ENCODE assay signal across 14 cellular contexts in the genomic region with DNA sequence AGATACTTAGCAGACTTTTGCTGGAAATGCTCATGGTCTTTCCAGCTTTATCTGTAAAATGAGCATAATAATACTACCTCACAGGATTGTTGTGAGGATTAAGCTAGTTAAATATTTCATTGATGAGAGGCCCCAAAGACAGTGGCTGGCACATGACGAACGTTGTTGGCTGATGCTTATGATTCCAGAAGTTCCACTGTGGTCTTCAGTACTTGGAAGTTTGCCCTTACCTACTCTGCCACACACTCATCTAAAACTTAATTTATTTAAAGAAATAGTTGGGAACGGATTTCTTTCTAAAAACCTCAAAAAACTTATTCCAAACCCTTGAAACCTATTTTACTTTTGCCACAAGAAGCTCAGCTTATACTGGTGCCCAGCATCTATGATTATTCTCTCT.
DNase-seq lines count a peak whose midpoint lies in the region; ATAC-seq and TF ChIP-seq lines count a peak whose summit lies in the region.
"Had no signal": no experiment of that assay in that cellular context is flagged by ENCODE, and none has a peak within 500 bp of the region (broad histone marks: within the 10 kb centered on the region; RNA-seq: fewer than 3 reads in every experiment).

No MANE protein-coding gene starts in this region.

- peaks cover 42 to 71% (median 48%) of the 10 kb centered on the region in 3 donors for H3K4me1 ChIP-seq in gastroesophageal sphincter
- peaks cover 26 to 42% of the 10 kb centered on the region in 2 donors for H3K4me1 ChIP-seq in left lung

- H3K36me3 ChIP-seq in gastroesophageal sphincter (peaks cover 0 to 5% of the 10 kb centered on the region in 2 donors), left lung (no peaks in the 10 kb centered on the region)

- H3K27ac ChIP-seq in gastroesophageal sphincter, result peak overlapping the region; percentile 89 to 98 (median 91)
- peak overlapping the region in 12 of 21 experiments; percentile 6 to 76 (median 21) for H3K27ac ChIP-seq in skin epidermis
- H3K27ac ChIP-seq in left lung, result peak overlapping the region in 1 of 2 donors; percentile 81

- H3K27me3 Mint-ChIP-seq in activated naive CD8-positive, alpha-beta T cell treated with anti-CD3 and anti-CD28 coated beads, Interleukin-2, amount 50 U/mL, for 24 hours, result no peaks in the 10 kb centered on the region
- H3K27me3 Mint-ChIP-seq in activated CD4-positive, alpha-beta T cell treated with anti-CD3 and anti-CD28 coated beads for 36 hours, result peaks cover 8% of the 10 kb centered on the region
- H3K27me3 Mint-ChIP-seq: effector memory CD8-positive, alpha-beta T cell; stimulated activated naive CD8-positive, alpha-beta T cell treated with anti-CD3 and anti-CD28 coated beads, Interleukin-15, amount 100 ng/mL, for 72 hours had no signal

- H3K4me1 Mint-ChIP-seq in activated naive CD8-positive, alpha-beta T cell treated with anti-CD3 and anti-CD28 coated beads, Interleukin-2, amount 50 U/mL, for 24 hours, result peaks cover 94% of the 10 kb centered on the region
- H3K4me1 Mint-ChIP-seq in activated CD4-positive, alpha-beta T cell treated with anti-CD3 and anti-CD28 coated beads for 36 hours, result peaks cover 60% of the 10 kb centered on the region

- H3K36me3 Mint-ChIP-seq in activated naive CD8-positive, alpha-beta T cell treated with anti-CD3 and anti-CD28 coated beads, Interleukin-2, amount 50 U/mL, for 24 hours (ENCODE audit: low read depth), result peaks cover 56% of the 10 kb centered on the region
- H3K36me3 Mint-ChIP-seq in activated CD4-positive, alpha-beta T cell treated with anti-CD3 and anti-CD28 coated beads for 36 hours (ENCODE audit: low read depth), result peaks cover 43% of the 10 kb centered on the region

- 27 to 52% methylated on average over 3 of the region's 3 CpGs for WGBS in gastroesophageal sphincter (ENCODE audit: low coverage in 1 of 2), 2 donors

- H3K27me3 ChIP-seq in gastroesophageal sphincter (no peaks in the 10 kb centered on the region), left lung (no peaks in the 10 kb centered on the region)

- ATAC-seq in activated naive CD8-positive, alpha-beta T cell treated with anti-CD3 and anti-CD28 coated beads, Interleukin-2, amount 50 U/mL, for 24 hours, result no peak
- ATAC-seq in gastroesophageal sphincter (no peak), left lung (no peak)
- no peak for ATAC-seq in activated CD4-positive, alpha-beta T cell treated with anti-CD3 and anti-CD28 coated beads for 36 hours
- ATAC-seq: effector memory CD8-positive, alpha-beta T cell; stimulated activated naive CD8-positive, alpha-beta T cell treated with anti-CD3 and anti-CD28 coated beads, Interleukin-15, amount 100 ng/mL, for 72 hours had no signal

- POLR2A ChIA-PET in activated CD4-positive, alpha-beta T cell treated with anti-CD3 and anti-CD28 coated beads for 36 hours (lab: Charles Lee), result no interaction called here

- CTCF ChIA-PET in activated CD4-positive, alpha-beta T cell treated with anti-CD3 and anti-CD28 coated beads for 36 hours (lab: Charles Lee), result interaction anchor here (0.6 to 2.5 kb wide), 6 partner anchors 9 to 429 kb away, joined by 3 to 8 read pairs (median 4); no protein-coding TSS in a partner anchor

- intact Hi-C loops in activated CD4-positive, alpha-beta T cell treated with anti-CD3 and anti-CD28 coated beads for 36 hours (cut with DNase I, micrococcal nuclease), result loop anchor here in 1 of 2 experiments (5.0 kb wide), 1 partner anchor 390 kb away; no protein-coding TSS in a partner anchor
- intact Hi-C loops in left lung (cut with DNase I), result no loop called here

- H3K9me3 Mint-ChIP-seq in activated naive CD8-positive, alpha-beta T cell treated with anti-CD3 and anti-CD28 coated beads, Interleukin-2, amount 50 U/mL, for 24 hours, result peaks cover 11% of the 10 kb centered on the region
- no peaks in the 10 kb centered on the region for H3K9me3 Mint-ChIP-seq in activated CD4-positive, alpha-beta T cell treated with anti-CD3 and anti-CD28 coated beads for 36 hours (ENCODE audit: low read depth)
- H3K9me3 Mint-ChIP-seq: effector memory CD8-positive, alpha-beta T cell had no signal

- TF ChIP-seq CTCF in gastroesophageal sphincter (IDR thresholded peaks at IDR 0.05) (no peak), left lung (IDR thresholded peaks at IDR 0.05) (no peak)

- no peak overlapping the region for H3K4me3 Mint-ChIP-seq in activated naive CD8-positive, alpha-beta T cell treated with anti-CD3 and anti-CD28 coated beads, Interleukin-2, amount 50 U/mL, for 24 hours
- no peak overlapping the region for H3K4me3 Mint-ChIP-seq in activated CD4-positive, alpha-beta T cell treated with anti-CD3 and anti-CD28 coated beads for 36 hours
- H3K4me3 Mint-ChIP-seq: activated naive CD4-positive, alpha-beta T cell treated with anti-CD3 and anti-CD28 coated beads, Interleukin-2, amount 10 ng/mL, durations not matched to agents 7 days and 5 days; effector memory CD8-positive, alpha-beta T cell; nephron progenitor cell; stimulated activated naive CD8-positive, alpha-beta T cell treated with anti-CD3 and anti-CD28 coated beads, Interleukin-15, amount 100 ng/mL, for 72 hours had no signal

- no peak for TF ChIP-seq POLR2A in gastroesophageal sphincter (IDR thresholded peaks at IDR 0.05)

- H3K9me3 ChIP-seq in gastroesophageal sphincter (no peaks in the 10 kb centered on the region), left lung (no peaks in the 10 kb centered on the region)

- H3K4me3 ChIP-seq in gastroesophageal sphincter (no peak overlapping the region), skin epidermis (no peak overlapping the region), left lung (no peak overlapping the region)

- TF ChIP-seq EP300 in gastroesophageal sphincter (IDR thresholded peaks at IDR 0.05), result no peak

- DNase-seq in EL (peak; percentile 84), left lung (no peak), NCI-H2227 (lab: John Stamatoyannopoulos, UW; ENCODE audit: unreplicated experiment) (no peak)
- no peak for DNase-seq in activated naive CD8-positive, alpha-beta T cell treated with anti-CD3 and anti-CD28 coated beads, Interleukin-2, amount 50 U/mL, for 24 hours
- no peak for DNase-seq in activated CD4-positive, alpha-beta T cell treated with anti-CD3 and anti-CD28 coated beads for 36 hours
- DNase-seq in activated CD4-positive, alpha-beta T cell treated with anti-CD3 and anti-CD28 coated beads, Interleukin-2, amount 50 U/mL, for 48 hours, result no peak
- DNase-seq: activated CD4-positive, alpha-beta T cell treated with anti-CD3 and anti-CD28 coated beads for 1 hour; activated naive CD4-positive, alpha-beta T cell treated with anti-CD3 and anti-CD28 coated beads, Interleukin-2, amount 10 ng/mL, durations not matched to agents 7 days and 5 days; effector memory CD8-positive, alpha-beta T cell; NCI-H748 treated with DMSO at 0.1 percent for 48 hours; nephron progenitor cell; stimulated activated naive CD8-positive, alpha-beta T cell treated with anti-CD3 and anti-CD28 coated beads, Interleukin-15, amount 100 ng/mL, for 72 hours had no signal

- H3K27ac Mint-ChIP-seq in activated naive CD8-positive, alpha-beta T cell treated with anti-CD3 and anti-CD28 coated beads, Interleukin-2, amount 50 U/mL, for 24 hours, result peak overlapping the region; percentile 99
- H3K27ac Mint-ChIP-seq in activated CD4-positive, alpha-beta T cell treated with anti-CD3 and anti-CD28 coated beads for 36 hours, result no peak overlapping the region
- H3K27ac Mint-ChIP-seq: nephron progenitor cell had no signal
